ENCODE assay signal across 9 cellular contexts in genomic region chr6:137216875-137217553, GRCh38. TPM values are rescaled to one million over a fixed set of nuclear protein-coding genes. Genes with fewer than 3 reads are reported as not detected.
DNase-seq lines count a peak whose midpoint lies in the region; ATAC-seq and TF ChIP-seq lines count a peak whose summit lies in the region.
"Had no signal": no experiment of that assay in that cellular context is flagged by ENCODE, and none has a peak within 500 bp of the region (broad histone marks: within the 10 kb centered on the region; RNA-seq: fewer than 3 reads in every experiment).

No MANE protein-coding gene starts in this region.

- peaks cover 34% of the 10 kb centered on the region for H3K36me3 Mint-ChIP-seq in activated CD4-positive, alpha-beta memory T cell treated with anti-CD3 and anti-CD28 coated beads, Interleukin-2, amount 10 ng/mL, durations not matched to agents 7 days and 5 days (ENCODE audit: low read depth)
- peaks cover 16% of the 10 kb centered on the region for H3K36me3 Mint-ChIP-seq in stimulated activated effector memory CD8-positive, alpha-beta T cell treated with anti-CD3 and anti-CD28 coated beads, Interleukin-12 subunit alpha, Interleukin-12 subunit beta, amount 100 ng/mL, for 72 hours

- in situ Hi-C loops in IMR-90 (cut with MboI; ENCODE audit: low sequenced_read_pairs): no loop called here

- H2BK5ac ChIP-seq in IMR-90 (ENCODE audit: low read depth, low read length, poor library complexity, severe bottlenecking): no peak overlapping the region

- no peaks in the 10 kb centered on the region for H3K27me3 Mint-ChIP-seq in activated CD4-positive, alpha-beta memory T cell treated with anti-CD3 and anti-CD28 coated beads, Interleukin-2, amount 10 ng/mL, durations not matched to agents 7 days and 5 days

- H4K5ac ChIP-seq in IMR-90 (ENCODE audit: low read depth, low read length): no peak overlapping the region

- dilution Hi-C loops in IMR-90 (cut with HindIII; ENCODE audit: low sequenced_read_pairs, unreplicated experiment): no loop called here

- H3K4me1 Mint-ChIP-seq in activated CD4-positive, alpha-beta memory T cell treated with anti-CD3 and anti-CD28 coated beads, Interleukin-2, amount 10 ng/mL, durations not matched to agents 7 days and 5 days: peaks cover 54% of the 10 kb centered on the region
- peaks cover 68% of the 10 kb centered on the region for H3K4me1 Mint-ChIP-seq in stimulated activated effector memory CD8-positive, alpha-beta T cell treated with anti-CD3 and anti-CD28 coated beads, Interleukin-12 subunit alpha, Interleukin-12 subunit beta, amount 100 ng/mL, for 72 hours

- H3K4me3 ChIP-seq in IMR-90 (ENCODE audit: insufficient read depth, low read depth, low read length): no peak overlapping the region
- peak overlapping the region; percentile 95 for H3K4me3 ChIP-seq in right atrium auricular region

- H4K20me1 ChIP-seq in IMR-90 (ENCODE audit: insufficient read depth, low read length): peaks cover 34% of the 10 kb centered on the region

- no peak for TF ChIP-seq RAD21 in IMR-90 (IDR thresholded peaks at IDR 0.05; ENCODE audit: low read length)

- ATAC-seq in IMR-90 (ENCODE audit: low read depth) (no peak), GM19351 (IDR thresholded peaks at IDR 0.05; ENCODE audit: unreplicated experiment) (no peak), GM21717 (IDR thresholded peaks at IDR 0.05; ENCODE audit: unreplicated experiment) (no peak)
- ATAC-seq in stimulated activated effector memory CD8-positive, alpha-beta T cell treated with anti-CD3 and anti-CD28 coated beads, Interleukin-12 subunit alpha, Interleukin-12 subunit beta, amount 100 ng/mL, for 72 hours: no peak

- no peak overlapping the region for H3K27ac ChIP-seq in IMR-90 (ENCODE audit: insufficient read depth, low read length)
- peak overlapping the region; percentile 99 to 100 for H3K27ac ChIP-seq in right atrium auricular region

- H3K14ac ChIP-seq in IMR-90 (replicated peaks; ENCODE audit: low read depth, low read length): no peak overlapping the region

- no peak for DNase-seq in IMR-90
- no peak for DNase-seq in activated CD4-positive, alpha-beta memory T cell treated with anti-CD3 and anti-CD28 coated beads, Interleukin-2, amount 10 ng/mL, durations not matched to agents 7 days and 5 days
- DNase-seq in right atrium auricular region (ENCODE audit: low spot score): no peak
- DNase-seq in stimulated activated effector memory CD8-positive, alpha-beta T cell treated with anti-CD3 and anti-CD28 coated beads, Interleukin-12 subunit alpha, Interleukin-12 subunit beta, amount 100 ng/mL, for 72 hours (ENCODE audit: low spot score in 2 of 2): no peak
- DNase-seq in NCI-H1048 (lab: John Stamatoyannopoulos, UW): no peak
- DNase-seq in COLO829 (ENCODE audit: low spot score): no peak
- DNase-seq: stimulated activated CD4-positive, alpha-beta T cell treated with anti-CD3 and anti-CD28 coated beads, Interleukin-4, amount 100 ng/mL, for 24 hours had no signal

- no peaks in the 10 kb centered on the region for H3K27me3 ChIP-seq in IMR-90 (ENCODE audit: control insufficient read depth, insufficient read depth, low read length)
- no peaks in the 10 kb centered on the region for H3K27me3 ChIP-seq in right atrium auricular region

- no TSS peak for BruUV-seq in IMR-90 (replicated peaks; lab: Mats Ljungman, UMichigan)

- no peaks in the 10 kb centered on the region for H3K36me3 ChIP-seq in IMR-90 (ENCODE audit: control insufficient read depth, insufficient read depth, low read length)
- H3K36me3 ChIP-seq in right atrium auricular region: no peaks in the 10 kb centered on the region

- TF ChIP-seq POLR2A in IMR-90 (IDR thresholded peaks at IDR 0.05; ENCODE audit: low read depth, low read length): no peak

- no peak overlapping the region for H3K9ac ChIP-seq in IMR-90 (ENCODE audit: low read depth, low read length)

- peak overlapping the region; percentile 12 for H3K4me2 ChIP-seq in IMR-90 (ENCODE audit: low read depth, low read length)

- no peak overlapping the region for H4K91ac ChIP-seq in IMR-90 (ENCODE audit: insufficient read depth, low read depth, low read length)

- no peak overlapping the region for H2AK5ac ChIP-seq in IMR-90 (ENCODE audit: low read depth, low read length)

- H3K79me1 ChIP-seq in IMR-90 (ENCODE audit: low read depth in 1 of 2, low read length in 2 of 2): peaks cover 21 to 41% of the 10 kb centered on the region in 2 experiments; a peak in 3 of 4 replicates

- WGBS in IMR-90 (ENCODE audit: extremely low coverage in 2 of 2, insufficient read length in 1 of 2), 2 experiments: 79% methylated on average over 5 of the region's 12 CpGs; no CpG with 5 or more reads in 1 of the 2 experiments

- CTCF ChIA-PET in IMR-90 (lab: Yijun Ruan, JAX): no interaction called here
- CTCF ChIA-PET in activated CD4-positive, alpha-beta memory T cell treated with anti-CD3 and anti-CD28 coated beads, Interleukin-2, amount 10 ng/mL, durations not matched to agents 7 days and 5 days (lab: Charles Lee): interaction anchor here (1.8 kb wide), 1 partner anchor 51 kb away, joined by 4 read pairs; no protein-coding TSS in a partner anchor

- intact Hi-C loops in IMR-90 (cut with micrococcal nuclease): no loop called here

- peak overlapping the region; percentile 12 for H3K4me3 Mint-ChIP-seq in activated CD4-positive, alpha-beta memory T cell treated with anti-CD3 and anti-CD28 coated beads, Interleukin-2, amount 10 ng/mL, durations not matched to agents 7 days and 5 days
- H3K4me3 Mint-ChIP-seq in stimulated activated effector memory CD8-positive, alpha-beta T cell treated with anti-CD3 and anti-CD28 coated beads, Interleukin-12 subunit alpha, Interleukin-12 subunit beta, amount 100 ng/mL, for 72 hours: peak overlapping the region; percentile 84

- POLR2A ChIA-PET in IMR-90 (lab: Charles Lee; ENCODE audit: unreplicated experiment): no interaction called here
- POLR2A ChIA-PET in activated CD4-positive, alpha-beta memory T cell treated with anti-CD3 and anti-CD28 coated beads, Interleukin-2, amount 10 ng/mL, durations not matched to agents 7 days and 5 days (lab: Charles Lee): interaction anchor here (0.8 to 1.4 kb wide), 3 partner anchors 13 to 122 kb away, joined by 3 to 5 read pairs (median 4); no protein-coding TSS in a partner anchor

- no peak overlapping the region for H3K27ac Mint-ChIP-seq in activated CD4-positive, alpha-beta memory T cell treated with anti-CD3 and anti-CD28 coated beads, Interleukin-2, amount 10 ng/mL, durations not matched to agents 7 days and 5 days
- peak overlapping the region; percentile 96 for H3K27ac Mint-ChIP-seq in stimulated activated effector memory CD8-positive, alpha-beta T cell treated with anti-CD3 and anti-CD28 coated beads, Interleukin-12 subunit alpha, Interleukin-12 subunit beta, amount 100 ng/mL, for 72 hours

- no peak overlapping the region for H3K23ac ChIP-seq in IMR-90 (ENCODE audit: low read depth, low read length)

- peaks cover 5% of the 10 kb centered on the region for H3K4me1 ChIP-seq in IMR-90 (ENCODE audit: control insufficient read depth, insufficient read depth, low read length)
- H3K4me1 ChIP-seq in right atrium auricular region: peaks cover 0 to 80% of the 10 kb centered on the region in 2 donors

- H2BK15ac ChIP-seq in IMR-90 (ENCODE audit: low read depth, low read length): no peak overlapping the region

- no peak overlapping the region for H2AFZ ChIP-seq in IMR-90 (replicated peaks; ENCODE audit: low read length, poor library complexity)

- H2AK9ac ChIP-seq in IMR-90 (replicated peaks; ENCODE audit: low read depth, low read length, poor library complexity): no peak overlapping the region

- no peak overlapping the region for H2BK120ac ChIP-seq in IMR-90 (ENCODE audit: low read depth, low read length)

- peaks cover 2% of the 10 kb centered on the region for H3K9me3 Mint-ChIP-seq in activated CD4-positive, alpha-beta memory T cell treated with anti-CD3 and anti-CD28 coated beads, Interleukin-2, amount 10 ng/mL, durations not matched to agents 7 days and 5 days
- H3K9me3 Mint-ChIP-seq in stimulated activated effector memory CD8-positive, alpha-beta T cell treated with anti-CD3 and anti-CD28 coated beads, Interleukin-12 subunit alpha, Interleukin-12 subunit beta, amount 100 ng/mL, for 72 hours: no peaks in the 10 kb centered on the region

- peaks cover 4% of the 10 kb centered on the region for H3K9me1 ChIP-seq in IMR-90 (ENCODE audit: insufficient read depth, low read length)

- no peak overlapping the region for H2BK20ac ChIP-seq in IMR-90 (ENCODE audit: low read depth, low read length)

- TF ChIP-seq CTCF in IMR-90 (conservative IDR thresholded peaks at IDR 0.05; ENCODE audit: low read depth, low read length) (no peak), right atrium auricular region (IDR thresholded peaks at IDR 0.05) (no peak)

- H3K4ac ChIP-seq in IMR-90 (ENCODE audit: low read depth, low read length): no peak overlapping the region

- no peak overlapping the region for H4K8ac ChIP-seq in IMR-90 (ENCODE audit: low read depth in 2 of 2, low read length in 2 of 2)

- no peaks in the 10 kb centered on the region for H3K9me3 ChIP-seq in IMR-90 (ENCODE audit: control insufficient read depth, insufficient read depth, low read length)
- H3K9me3 ChIP-seq in right atrium auricular region: no peaks in the 10 kb centered on the region

- no peak overlapping the region for H3K56ac ChIP-seq in IMR-90 (ENCODE audit: extremely low read depth, insufficient read depth, low read length)

- no peak overlapping the region for H3K18ac ChIP-seq in IMR-90 (ENCODE audit: low read depth, low read length)

TF ChIP-seq in IMR-90, 13 proteins besides CTCF, POLR2A, EP300 and RAD21 (continues in another document):
- no peak for TF ChIP-seq CEBPB (IDR thresholded peaks at IDR 0.05; ENCODE audit: low read depth, low read length)
- no peak for TF ChIP-seq FOS (IDR thresholded peaks at IDR 0.05; ENCODE audit: low read depth, low read length)
- no peak for TF ChIP-seq MAFK (IDR thresholded peaks at IDR 0.05; ENCODE audit: low read depth, low read length)
- TF ChIP-seq MXI1 (IDR thresholded peaks at IDR 0.05; ENCODE audit: borderline replicate concordance, low read depth, low read length): no peak

RNA-seq across cellular contexts. Expression of gene IFNGR1, which starts 2.2 kb away (rescaled TPM):
- total RNA-seq in IMR-90 (2012; rRNA removed) (25.6 and 34.2 TPM in 2 replicates), right atrium auricular region (100 to 1,000 TPM; 111 to 143 TPM)
- 13.7 and 19.1 TPM in 2 replicates for polyA plus RNA-seq in IMR-90 (2012; rRNA removed)
- polyA plus RNA-seq in IMR-90 (2012; cell fraction: cytosol; rRNA removed): 2.8 and 4.1 TPM in 2 replicates
- 4.1 and 19.2 TPM in 2 replicates for polyA plus RNA-seq in IMR-90 (2012; cell fraction: nucleus; rRNA removed; ENCODE audit: low replicate concordance)
- 10 to 100 TPM; 27.3 to 28.9 TPM for total RNA-seq in activated CD4-positive, alpha-beta memory T cell treated with anti-CD3 and anti-CD28 coated beads, Interleukin-2, amount 10 ng/mL, durations not matched to agents 7 days and 5 days

RNA-seq across cellular contexts. Expression of gene IL22RA2, which starts 43.6 kb away (rescaled TPM):
- total RNA-seq in IMR-90 (2012; rRNA removed) (not detected in 2 replicates), right atrium auricular region (not detected)
- not detected in 2 replicates for polyA plus RNA-seq in IMR-90 (2012; rRNA removed)
- not detected in 2 replicates for polyA plus RNA-seq in IMR-90 (2012; cell fraction: cytosol; rRNA removed)
- not detected in 2 replicates for polyA plus RNA-seq in IMR-90 (2012; cell fraction: nucleus; rRNA removed; ENCODE audit: low replicate concordance)
- not detected for total RNA-seq in activated CD4-positive, alpha-beta memory T cell treated with anti-CD3 and anti-CD28 coated beads, Interleukin-2, amount 10 ng/mL, durations not matched to agents 7 days and 5 days
